ENCODE assay signal across 34 cellular contexts in genomic region chr4:15569746-15570145, GRCh38.
"Had no signal": no experiment of that assay in that cellular context is flagged by ENCODE, and none has a peak within 500 bp of the region (broad histone marks: within the 10 kb centered on the region; RNA-seq: fewer than 3 reads in every experiment).

No MANE protein-coding gene starts in this region.

- H3K36me3 ChIP-seq: MG63 had no signal

- DNase-seq: Karpas-422, Kasumi-1, MG63, MM.1S, MV-4-11, NCI-H1048, NCI-H1092, NCI-H1092 treated with DMSO at 0.1 percent for 48 hours, NCI-H1105, NCI-H1105 treated with DMSO at 0.1 percent for 48 hours, NCI-H1417, NCI-H1417 treated with DMSO at 0.1 percent for 48 hours, NCI-H1436, NCI-H1436 treated with DMSO at 0.1 percent for 48 hours, NCI-H146, NCI-H1694, NCI-H1694 treated with DMSO at 0.1 percent for 48 hours, NCI-H187, NCI-H187 treated with DMSO at 0.1 percent for 48 hours, NCI-H1930, NCI-H2029, NCI-H2029 treated with DMSO at 0.1 percent for 48 hours, NCI-H2081, NCI-H2081 treated with DMSO at 0.1 percent for 48 hours, NCI-H2107, NCI-H2171, NCI-H2171 treated with DMSO at 0.1 percent for 48 hours, NCI-H2227 treated with DMSO at 0.1 percent for 48 hours, NCI-H226, NCI-H345, NCI-H446, NCI-H446 treated with DMSO at 0.1 percent for 48 hours, NCI-H510A had no signal

- H3K9me3 ChIP-seq: MG63 had no signal

- H3K27ac ChIP-seq: KMS-11 had no signal

- H3K4me3 ChIP-seq: MG63 had no signal

- H3K9ac ChIP-seq: KMS-11 had no signal

- H3K4me2 ChIP-seq: KMS-11 had no signal

- H3K27me3 ChIP-seq: MG63 had no signal
